19 cellular contexts compared by ENCODE assay signal in the genomic region with DNA sequence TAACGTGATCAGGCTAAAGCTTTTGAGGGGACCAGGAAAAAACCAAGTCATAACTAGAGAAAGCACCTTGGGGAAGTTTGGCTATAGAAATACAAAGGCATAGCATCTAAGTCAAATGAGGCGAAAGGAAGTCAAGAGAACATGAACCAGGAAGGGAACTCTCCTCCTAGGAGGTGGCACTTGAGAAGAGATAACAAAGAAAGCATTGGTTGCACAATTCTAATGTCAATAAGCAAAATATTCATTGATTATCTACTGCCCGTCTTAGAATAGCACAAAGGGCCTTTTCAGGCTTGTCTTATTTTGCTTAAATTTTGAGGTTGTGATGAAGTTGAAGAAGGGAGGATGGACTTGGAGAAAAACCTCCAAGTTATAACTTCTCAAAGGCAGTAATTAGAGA.
A peak's percentile ranks its signal among the peaks of the same experiment; 100 is the strongest.
DNase-seq lines count a peak whose midpoint lies in the region; ATAC-seq, FAIRE-seq and TF ChIP-seq lines count a peak whose summit lies in the region.
"Had no signal": no experiment of that assay in that cellular context is flagged by ENCODE, and none has a peak within 500 bp of the region (broad histone marks: within the 10 kb centered on the region; RNA-seq: fewer than 3 reads in every experiment).

No MANE protein-coding gene starts in this region.

- H3K79me2 ChIP-seq in HepG2 (ENCODE audit: insufficient read depth, low read length) = peaks cover 2% of the 10 kb centered on the region

- TF ChIP-seq POLR2A in HepG2 (IDR thresholded peaks at IDR 0.05; ENCODE audit: insufficient read depth in 1 of 2, low read depth in 2 of 2, low read length in 2 of 2) = no peak

- H3K9me3 ChIP-seq in HepG2 (ENCODE audit: low read length) (no peaks in the 10 kb centered on the region), small intestine (ENCODE audit: control insufficient read depth, low read depth) (no peaks in the 10 kb centered on the region)
- H3K9me3 ChIP-seq: HAP-1 had no signal

- POLR2A ChIA-PET in HepG2 (lab: Yijun Ruan, JAX) = no interaction called here

- H3K4me3 Mint-ChIP-seq in HFFc6 (no peak overlapping the region; the same call in 1 of the 2 replicates), nephron progenitor cell (no peak overlapping the region)
- H3K4me3 Mint-ChIP-seq: B cell; CD8-positive, alpha-beta T cell had no signal

- DNase-seq in HFFc6 = no peak
- peak; percentile 3 for DNase-seq in HepG2 (ENCODE audit: low spot score)
- DNase-seq in nephron progenitor cell = no peak
- peak; percentile 7 for DNase-seq in small intestine
- no peak for DNase-seq in stimulated activated CD4-positive, alpha-beta T cell treated with anti-CD3 and anti-CD28 coated beads, Interleukin-4, amount 100 ng/mL, for 4 hours
- no peak for DNase-seq in 8988T
- no peak for DNase-seq in NCI-H1417 treated with DMSO at 0.1 percent for 48 hours (lab: John Stamatoyannopoulos, UW)
- no peak for DNase-seq in NCI-H2029 treated with DMSO at 0.1 percent for 48 hours (lab: John Stamatoyannopoulos, UW)
- DNase-seq: CD8-positive, alpha-beta T cell; DMS 273 treated with DMSO at 0.1 percent for 48 hours; DMS53; DND-41; EL; GM23248 had no signal

- ATAC-seq in HepG2 = no peak
- ATAC-seq: CD8-positive, alpha-beta T cell had no signal

- H3K36me3 Mint-ChIP-seq in HFFc6 (ENCODE audit: low read depth) = peaks cover 49% of the 10 kb centered on the region
- peaks cover 25% of the 10 kb centered on the region for H3K36me3 Mint-ChIP-seq in nephron progenitor cell (ENCODE audit: low read depth)
- H3K36me3 Mint-ChIP-seq: CD8-positive, alpha-beta T cell had no signal

- in situ Hi-C loops in HepG2 (cut with HindIII; ENCODE audit: extremely low pct_ligation_motif_present, low pct_unique_long_range_greater_than_20kb) = no loop called here

- H3K9me3 Mint-ChIP-seq in HFFc6 (no peaks in the 10 kb centered on the region), nephron progenitor cell (peaks cover 23% of the 10 kb centered on the region)

- TF ChIP-seq EP300 in HepG2 (IDR thresholded peaks at IDR 0.05; ENCODE audit: low read depth in 2 of 2, low read length in 2 of 2) (no peak), HepG2 (CRISPR knock-in tag; IDR thresholded peaks at IDR 0.05; ENCODE audit: borderline replicate concordance) (no peak)

- H3K4me1 ChIP-seq in HepG2 (ENCODE audit: insufficient read depth, low read length) (peaks cover 29% of the 10 kb centered on the region), small intestine (ENCODE audit: control insufficient read depth in 2 of 2, insufficient read depth in 1 of 2, low read depth in 1 of 2, low read length in 1 of 2) (peaks cover 0 to 3% of the 10 kb centered on the region in 2 donors)
- H3K4me1 ChIP-seq: BLaER1 treated with 17β-estradiol and CSF1 and Interleukin-3, amounts not matched to agents 10 nM and 100 nM; HAP-1 had no signal

- H3K9ac ChIP-seq in HepG2 (ENCODE audit: insufficient read depth, low read depth, low read length) = no peak overlapping the region
- H3K9ac ChIP-seq: BLaER1 treated with 17β-estradiol and CSF1 and Interleukin-3, amounts not matched to agents 10 nM and 100 nM; GM23248 had no signal

- TF ChIP-seq CTCF in HFFc6 (IDR thresholded peaks at IDR 0.05) (no peak), HepG2 (CRISPR knock-in tag; IDR thresholded peaks at IDR 0.05) (no peak), nephron progenitor cell (IDR thresholded peaks at IDR 0.05) (no peak)

- peaks cover 3% of the 10 kb centered on the region for H3K27me3 Mint-ChIP-seq in HFFc6 (ENCODE audit: insufficient read depth)
- H3K27me3 Mint-ChIP-seq in nephron progenitor cell (ENCODE audit: low read depth, poor library complexity) = no peaks in the 10 kb centered on the region
- H3K27me3 Mint-ChIP-seq: B cell had no signal

- BruUV-seq in HepG2 (replicated peaks; lab: Mats Ljungman, UMichigan) = no TSS peak

- CTCF ChIA-PET in HepG2 (lab: Yijun Ruan, JAX; ENCODE audit: low intra/inter-chr PET ratio, low total read pairs) = no interaction called here

- H3K27ac Mint-ChIP-seq in HFFc6 = peak overlapping the region; percentile 7; the same call in 1 of the 2 replicates
- H3K27ac Mint-ChIP-seq in nephron progenitor cell = peak overlapping the region; percentile 13
- H3K27ac Mint-ChIP-seq: B cell; CD8-positive, alpha-beta T cell had no signal

- no peak overlapping the region for H3K4me2 ChIP-seq in HepG2 (ENCODE audit: low read depth, low read length)
- H3K4me2 ChIP-seq: BLaER1 treated with 17β-estradiol and CSF1 and Interleukin-3, amounts not matched to agents 10 nM and 100 nM had no signal

- H3K4me3 ChIP-seq in HepG2 (replicated peaks in 1 of 3; ENCODE audit: insufficient read depth in 1 of 3, low read depth in 2 of 3, low read length in 3 of 3) = no peak overlapping the region
- H3K4me3 ChIP-seq in small intestine (ENCODE audit: low read depth in 1 of 2, low read length in 2 of 2) = no peak overlapping the region
- H3K4me3 ChIP-seq: BLaER1 treated with 17β-estradiol and CSF1 and Interleukin-3, amounts not matched to agents 10 nM and 100 nM; GM23248; HAP-1 had no signal

- intact Hi-C loops in HepG2 (cut with micrococcal nuclease; ENCODE audit: unreplicated experiment) = no loop called here

- H3K36me3 ChIP-seq in HepG2 (replicated peaks in 1 of 2; ENCODE audit: control insufficient read depth in 1 of 2, insufficient read depth in 2 of 2, low read length in 2 of 2) = no peaks in the 10 kb centered on the region
- H3K36me3 ChIP-seq in small intestine (ENCODE audit: control insufficient read depth in 2 of 2, insufficient read depth in 2 of 2, low read length in 2 of 2) = no peaks in the 10 kb centered on the region
- H3K36me3 ChIP-seq: HAP-1 had no signal

- FAIRE-seq in HepG2 (lab: Jason Lieb, UNC) = peak; percentile 12
- no peak for FAIRE-seq in small intestine (lab: Jason Lieb, UNC)
- FAIRE-seq: GM12891, HTR-8/SVneo had no signal

- no peak overlapping the region for H2AFZ ChIP-seq in HepG2 (ENCODE audit: low read length)
- H2AFZ ChIP-seq: GM23248 had no signal

- peaks cover 73% of the 10 kb centered on the region for H3K4me1 Mint-ChIP-seq in HFFc6 (ENCODE audit: low read depth)
- H3K4me1 Mint-ChIP-seq in nephron progenitor cell = peaks cover 4% of the 10 kb centered on the region

- 65% methylated on average over 3 of the region's 3 CpGs for WGBS in HepG2 (ENCODE audit: low lambda C conversion rate)
- WGBS in small intestine, 3 donors = 76 to 81% (median 76%) methylated on average over 3 of the region's 3 CpGs

- H3K27me3 ChIP-seq in HepG2 (ENCODE audit: control insufficient read depth in 1 of 2, insufficient read depth in 2 of 2, low read length in 2 of 2) = no peaks in the 10 kb centered on the region
- no peaks in the 10 kb centered on the region for H3K27me3 ChIP-seq in small intestine (ENCODE audit: control insufficient read depth in 2 of 2, insufficient read depth in 2 of 2, low read length in 2 of 2)
- H3K27me3 ChIP-seq: BLaER1 treated with 17β-estradiol and CSF1 and Interleukin-3, amounts not matched to agents 10 nM and 100 nM had no signal

- H3K27ac ChIP-seq in HepG2 (ENCODE audit: extremely low read length, insufficient read depth, low read length) = no peak overlapping the region
- H3K27ac ChIP-seq in small intestine (ENCODE audit: low read depth in 1 of 2, low read length in 1 of 2) = no peak overlapping the region
- H3K27ac ChIP-seq: BLaER1 treated with 17β-estradiol and CSF1 and Interleukin-3, amounts not matched to agents 10 nM and 100 nM; GM23248 had no signal

- TF ChIP-seq RAD21 in HepG2 (CRISPR knock-in tag; IDR thresholded peaks at IDR 0.05) = no peak

- no peaks in the 10 kb centered on the region for H4K20me1 ChIP-seq in HepG2 (ENCODE audit: insufficient read depth, low read length)

TF ChIP-seq in HepG2, 621 proteins besides CTCF, POLR2A, EP300 and RAD21 (continues in another document):
- TF ChIP-seq ZNF446 (CRISPR knock-in tag; IDR thresholded peaks at IDR 0.05) (no peak), UBTF (CRISPR knock-in tag; IDR thresholded peaks at IDR 0.05) (no peak), ATRX (CRISPR knock-in tag; IDR thresholded peaks at IDR 0.05; ENCODE audit: borderline replicate concordance) (no peak), SOX6 (IDR thresholded peaks at IDR 0.05) (no peak), SOX6 (CRISPR knock-in tag; IDR thresholded peaks at IDR 0.05) (peak; percentile 28; the same call in 1 of the 2 replicates), ZNF781 (CRISPR knock-in tag; IDR thresholded peaks at IDR 0.05; ENCODE audit: borderline replicate concordance, not compliant biosample characterization) (no peak)

Comparison
In these comparisons a context has a peak if more than half of its experiments do, and no peak if none do; other contexts are left out.
1. DNase-seq: peak in HepG2 (single experiment) and small intestine (single experiment); none in HFFc6 (single experiment), nephron progenitor cell (single experiment), stimulated activated CD4-positive, alpha-beta T cell treated with anti-CD3 and anti-CD28 coated beads, Interleukin-4, amount 100 ng/mL, for 4 hours (0 of 2), 8988T (single experiment), NCI-H1417 treated with DMSO at 0.1 percent for 48 hours (single experiment) and NCI-H2029 treated with DMSO at 0.1 percent for 48 hours (single experiment).